Comparison of ENCODE assay signal across 16 cellular contexts in genomic region chr3:14769531-14770325, GRCh38. TPM values are rescaled to one million over a fixed set of nuclear protein-coding genes. Genes with fewer than 3 reads are reported as not detected.
"Had no signal": no experiment of that assay in that cellular context is flagged by ENCODE, and none has a peak within 500 bp of the region (broad histone marks: within the 10 kb centered on the region; RNA-seq: fewer than 3 reads in every experiment).

No MANE protein-coding gene starts in this region.

- DNase-seq: activated CD4-positive, alpha-beta memory T cell treated with anti-CD3 and anti-CD28 coated beads for 36 hours; activated CD4-positive, alpha-beta T cell treated with anti-CD3 and anti-CD28 coated beads for 1 hour; activated gamma-delta T cell; esophagus squamous epithelium; hippocampal formation; kidney glomerular epithelial cell; sigmoid colon; stimulated activated CD4-positive, alpha-beta T cell treated with anti-CD3 and anti-CD28 coated beads, Interleukin-1b, Interleukin-23, amount 100 ng/mL, for 48 hours; T-helper 1 cell had no signal

- H3K4me3 ChIP-seq: cardiac muscle cell, esophagus squamous epithelium, sigmoid colon, SK-N-MC, thyroid gland, vagina had no signal

- H3K9me3 Mint-ChIP-seq: activated CD4-positive, alpha-beta memory T cell treated with anti-CD3 and anti-CD28 coated beads for 36 hours; activated naive CD4-positive, alpha-beta T cell treated with anti-CD3 and anti-CD28 coated beads, Interleukin-2, amount 50 U/mL, for 72 hours; nephron had no signal

- H3K27ac ChIP-seq: cardiac muscle cell, esophagus squamous epithelium, sigmoid colon, SK-N-MC, thyroid gland, vagina, VCaP had no signal

- H3K9me3 ChIP-seq: esophagus squamous epithelium, sigmoid colon, thyroid gland, vagina had no signal

- H3K27me3 ChIP-seq: cardiac muscle cell, esophagus squamous epithelium, sigmoid colon, thyroid gland, vagina had no signal

- H3K36me3 ChIP-seq: cardiac muscle cell, esophagus squamous epithelium, sigmoid colon, thyroid gland, vagina had no signal

- ATAC-seq: activated naive CD4-positive, alpha-beta T cell treated with anti-CD3 and anti-CD28 coated beads, Interleukin-2, amount 50 U/mL, for 72 hours had no signal

- H3K4me3 Mint-ChIP-seq: activated CD4-positive, alpha-beta memory T cell treated with anti-CD3 and anti-CD28 coated beads for 36 hours; nephron had no signal

- H3K4me1 Mint-ChIP-seq: nephron had no signal

- H3K27ac Mint-ChIP-seq: activated CD4-positive, alpha-beta memory T cell treated with anti-CD3 and anti-CD28 coated beads for 36 hours; nephron had no signal

- H3K4me1 ChIP-seq: esophagus squamous epithelium, sigmoid colon, vagina had no signal

- H3K36me3 Mint-ChIP-seq: activated CD4-positive, alpha-beta memory T cell treated with anti-CD3 and anti-CD28 coated beads for 36 hours; activated naive CD4-positive, alpha-beta T cell treated with anti-CD3 and anti-CD28 coated beads, Interleukin-2, amount 50 U/mL, for 72 hours had no signal

RNA-seq across cellular contexts. Expression of gene FGD5, which starts 49.0 kb away (rescaled TPM):
- total RNA-seq: activated naive CD4-positive, alpha-beta T cell treated with anti-CD3 and anti-CD28 coated beads, Interleukin-2, amount 50 U/mL, for 72 hours had no signal
